13 cellular contexts compared by ENCODE assay signal in genomic region chr14:88130057-88130432, GRCh38.
DNase-seq lines count a peak whose midpoint lies in the region; ATAC-seq and TF ChIP-seq lines count a peak whose summit lies in the region.
"Had no signal": no experiment of that assay in that cellular context is flagged by ENCODE, and none has a peak within 500 bp of the region (broad histone marks: within the 10 kb centered on the region; RNA-seq: fewer than 3 reads in every experiment).

No MANE protein-coding gene starts in this region.

- H3K9me3 ChIP-seq in endodermal cell (ENCODE audit: control insufficient read depth, low read length), result no peaks in the 10 kb centered on the region
- H3K9me3 ChIP-seq in spleen, result peaks cover 0 to 17% (median 2%) of the 10 kb centered on the region in 8 donors
- no peaks in the 10 kb centered on the region for H3K9me3 ChIP-seq in tibial nerve

- peak; percentile 55 for ATAC-seq in HG03378 (IDR thresholded peaks at IDR 0.05; ENCODE audit: unreplicated experiment)
- ATAC-seq in GM21737 (IDR thresholded peaks at IDR 0.05; ENCODE audit: unreplicated experiment), result no peak

- intact Hi-C loops in spleen (cut with DNase I; ENCODE audit: low total_unique reads), result no loop called here

- no peak for TF ChIP-seq EP300 in tibial nerve (IDR thresholded peaks at IDR 0.05)

- H3K27me3 ChIP-seq in endodermal cell (ENCODE audit: control insufficient read depth, insufficient read depth, low read length, poor library complexity, severe bottlenecking) (no peaks in the 10 kb centered on the region), spleen (replicated peaks in 1 of 7) (no peaks in the 10 kb centered on the region), tibial nerve (no peaks in the 10 kb centered on the region)

- WGBS in endodermal cell (ENCODE audit: insufficient coverage in 1 of 2, insufficient read length in 1 of 2), 2 experiments, result 91 to 100% methylated on average over 1 to 2 of the region's 2 CpGs
- 5 to 7% (median 6%) methylated on average over 2 of the region's 2 CpGs for WGBS in spleen, 5 donors
- 51 to 56% methylated on average over 2 of the region's 2 CpGs for WGBS in tibial nerve, 2 donors

- H3K9ac ChIP-seq in endodermal cell (ENCODE audit: extremely low read depth, low read length, poor library complexity, severe bottlenecking), result no peak overlapping the region

- TF ChIP-seq CTCF in endodermal cell (conservative IDR thresholded peaks at IDR 0.05), result no peak
- TF ChIP-seq CTCF in spleen (IDR thresholded peaks at IDR 0.05 in 8 of 11, conservative IDR thresholded peaks at IDR 0.05 in 3 of 11), result no peak
- TF ChIP-seq CTCF in tibial nerve (IDR thresholded peaks at IDR 0.05), result no peak

- H3K36me3 ChIP-seq in endodermal cell (ENCODE audit: control insufficient read depth, insufficient read depth, low read length) (no peaks in the 10 kb centered on the region), spleen (no peaks in the 10 kb centered on the region), tibial nerve (no peaks in the 10 kb centered on the region)
- H3K36me3 ChIP-seq: cardiac muscle cell had no signal

- peaks cover 22% of the 10 kb centered on the region for H3K27me3 Mint-ChIP-seq in endodermal cell (ENCODE audit: insufficient read depth)

- H3K4me1 ChIP-seq in endodermal cell (ENCODE audit: control insufficient read depth, insufficient read depth, low read length), result peaks cover 6% of the 10 kb centered on the region
- peaks cover 0 to 24% (median 11%) of the 10 kb centered on the region in 6 donors for H3K4me1 ChIP-seq in spleen
- peaks cover 0 to 9% (median 0%) of the 10 kb centered on the region in 4 donors for H3K4me1 ChIP-seq in tibial nerve

- H3K4me3 ChIP-seq in endodermal cell (ENCODE audit: low read length) (no peak overlapping the region), spleen (peak overlapping the region in 1 of 8 donors; percentile 18), tibial nerve (no peak overlapping the region)
- H3K4me3 ChIP-seq: cardiac muscle cell had no signal

- H3K27ac ChIP-seq in endodermal cell (ENCODE audit: low read depth, low read length) (no peak overlapping the region), spleen (peak overlapping the region in 6 of 8 donors; percentile 41 to 75 (median 70)), tibial nerve (peak overlapping the region in 1 of 4 donors; percentile 33)
- H3K27ac ChIP-seq: cardiac muscle cell, HL-60 had no signal

- H3K36me3 Mint-ChIP-seq in endodermal cell (ENCODE audit: low read depth), result peaks cover 3% of the 10 kb centered on the region

- H3K4me3 Mint-ChIP-seq in endodermal cell, result no peak overlapping the region
- H3K4me3 Mint-ChIP-seq: nephron progenitor cell had no signal

- peaks cover 15% of the 10 kb centered on the region for H3K4me1 Mint-ChIP-seq in endodermal cell

- TF ChIP-seq POLR2A in spleen (IDR thresholded peaks at IDR 0.05), result no peak
- no peak for TF ChIP-seq POLR2A in tibial nerve (IDR thresholded peaks at IDR 0.05)

- peak; percentile 30 for DNase-seq in SIG-M5 treated with dmso at 0.1 percent for 504 hours (lab: John Stamatoyannopoulos, UW; ENCODE audit: unreplicated experiment)
- no peak for DNase-seq in SIG-M5 (lab: John Stamatoyannopoulos, UW)
- DNase-seq in endodermal cell, result no peak
- no peak for DNase-seq in spleen
- DNase-seq in activated effector memory CD4-positive, alpha-beta T cell treated with anti-CD3 and anti-CD28 coated beads, Interleukin-2, amount 50 U/mL, for 16 hours, result no peak
- no peak for DNase-seq in tibial nerve (ENCODE audit: low spot score in 2 of 2)
- DNase-seq: 8988T, NCI-H1092 treated with DMSO at 0.1 percent for 48 hours, nephron progenitor cell had no signal

- H3K27ac Mint-ChIP-seq in endodermal cell, result peak overlapping the region; percentile 40
- H3K27ac Mint-ChIP-seq: nephron progenitor cell had no signal

- peaks cover 48% of the 10 kb centered on the region for H3K9me3 Mint-ChIP-seq in endodermal cell
- H3K9me3 Mint-ChIP-seq: nephron progenitor cell had no signal
